In the genomic region with DNA sequence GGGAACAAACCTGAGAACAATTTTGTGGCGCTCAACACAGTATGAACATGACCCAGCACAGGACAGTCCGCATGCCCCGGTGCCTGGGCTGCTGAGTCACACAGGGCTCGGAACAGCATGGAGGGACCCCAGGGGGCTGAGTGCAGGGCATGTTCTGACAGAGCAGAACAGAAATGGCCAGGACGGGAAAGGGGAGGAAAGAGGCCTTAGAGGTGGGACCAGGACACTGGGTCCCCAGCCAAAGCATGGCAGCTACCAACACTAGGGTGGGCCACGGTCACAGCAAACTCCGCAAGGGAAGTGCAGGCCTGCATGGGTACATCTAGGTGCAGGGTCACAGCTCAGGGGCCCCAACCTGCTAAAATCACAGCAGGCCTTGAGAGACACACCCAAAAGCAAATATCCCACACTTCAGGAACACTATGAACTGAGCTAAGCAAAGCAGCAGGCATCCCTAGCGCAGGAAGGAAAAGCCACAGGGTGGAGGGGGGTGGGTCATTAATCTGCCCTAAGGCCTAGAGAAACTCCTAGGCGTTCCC, we compare ENCODE assay signal across 9 cellular contexts. TPM values are rescaled to one million over a fixed set of nuclear protein-coding genes. Genes with fewer than 3 reads are reported as not detected.
A peak's percentile ranks its signal among the peaks of the same experiment; 100 is the strongest.
DNase-seq lines count a peak whose midpoint lies in the region; FAIRE-seq and TF ChIP-seq lines count a peak whose summit lies in the region.
"Had no signal": no experiment of that assay in that cellular context is flagged by ENCODE, and none has a peak within 500 bp of the region (broad histone marks: within the 10 kb centered on the region; RNA-seq: fewer than 3 reads in every experiment).

No MANE protein-coding gene starts in this region.

- no peak overlapping the region for H3K56ac ChIP-seq in H1 (replicated peaks; ENCODE audit: insufficient read length, low read depth, low read length)

- no peak overlapping the region for H4K91ac ChIP-seq in H1 (replicated peaks; ENCODE audit: insufficient read length, low read length)

- H4K8ac ChIP-seq in H1 (ENCODE audit: extremely low read depth, insufficient read depth, low read length): no peak overlapping the region

- no peak overlapping the region for H3K27ac ChIP-seq in OCI-LY7 (ENCODE audit: low read depth, low read length, poor library complexity, severe bottlenecking)
- no peak overlapping the region for H3K27ac ChIP-seq in H1 (ENCODE audit: low read depth, low read length)
- peak overlapping the region in 1 of 8 donors; percentile 93 for H3K27ac ChIP-seq in spleen

- no peak for FAIRE-seq in H1 (lab: Jason Lieb, UNC)

- 0 out of 7 replicates have a peak overlapping the region, but pooled peaks of 1 of the 4 experiments have one; percentile 7 for H3K9ac ChIP-seq in H1 (replicated peaks in 1 of 4; ENCODE audit: extremely low read depth in 1 of 4, low read depth in 3 of 4, low read length in 3 of 4)

- H2AK5ac ChIP-seq in H1 (ENCODE audit: low read depth, low read length): peak overlapping the region; percentile 2; the same call in 1 of the 2 replicates

- H3K4ac ChIP-seq in H1 (replicated peaks; ENCODE audit: insufficient read length, low read depth, low read length): no peak overlapping the region

- no peak overlapping the region for H2BK20ac ChIP-seq in H1 (ENCODE audit: low read length)

- TF ChIP-seq CTCF in OCI-LY7 (conservative IDR thresholded peaks at IDR 0.05; ENCODE audit: low read length): no peak
- TF ChIP-seq CTCF in H1 (IDR thresholded peaks at IDR 0.05; ENCODE audit: control extremely low read depth in 1 of 3, insufficient read depth in 1 of 3, low read depth in 1 of 3, low read length in 3 of 3): no peak
- no peak for TF ChIP-seq CTCF in spleen (IDR thresholded peaks at IDR 0.05 in 8 of 11, conservative IDR thresholded peaks at IDR 0.05 in 3 of 11)

- H3K79me2 ChIP-seq in OCI-LY7 (ENCODE audit: insufficient read depth, low read depth, low read length) (peaks cover 10% of the 10 kb centered on the region; the same call in 1 of the 2 replicates), H1 (ENCODE audit: control insufficient read depth in 1 of 2, insufficient read depth in 2 of 2, low read length in 2 of 2) (no peaks in the 10 kb centered on the region)

- H3K36me3 ChIP-seq in OCI-LY7 (ENCODE audit: insufficient read depth, low read length) (peaks cover 19% of the 10 kb centered on the region), H1 (ENCODE audit: control insufficient read depth in 2 of 4, insufficient read depth in 4 of 4, low read length in 3 of 4) (no peaks in the 10 kb centered on the region; a peak in 3 of 8 replicates), spleen (peaks cover 0 to 46% (median 29%) of the 10 kb centered on the region in 6 donors)

- no peak overlapping the region for H3K23ac ChIP-seq in H1 (ENCODE audit: insufficient read length)

- H3K4me1 ChIP-seq in OCI-LY7 (ENCODE audit: insufficient read depth, low read length, poor library complexity, severe bottlenecking) (peaks cover 16% of the 10 kb centered on the region), H1 (replicated peaks in 1 of 4; ENCODE audit: control insufficient read depth in 3 of 4, insufficient read depth in 4 of 4, low read length in 3 of 4) (peaks cover 0 to 35% (median 25%) of the 10 kb centered on the region in 4 experiments; a peak in 6 of 7 replicates), spleen (peaks cover 19 to 55% (median 48%) of the 10 kb centered on the region in 6 donors)

- H4K20me1 ChIP-seq in OCI-LY7 (ENCODE audit: insufficient read depth, low read length) (no peaks in the 10 kb centered on the region), H1 (replicated peaks in 1 of 2; ENCODE audit: control insufficient read depth in 1 of 2, insufficient read depth in 2 of 2, low read length in 2 of 2) (peaks cover 6 to 20% of the 10 kb centered on the region in 2 experiments)

- peaks cover 26 to 47% (median 40%) of the 10 kb centered on the region in 4 experiments for H3K27me3 ChIP-seq in H1 (replicated peaks in 1 of 4; ENCODE audit: control insufficient read depth in 3 of 4, extremely low read depth in 1 of 4, insufficient read depth in 3 of 4, low read length in 3 of 4)
- no peaks in the 10 kb centered on the region for H3K27me3 ChIP-seq in spleen (replicated peaks in 1 of 7)
- H3K27me3 ChIP-seq: sigmoid colon had no signal

- H4K5ac ChIP-seq in H1 (ENCODE audit: insufficient read length, low read depth, low read length): no peak overlapping the region

- H3K4me2 ChIP-seq in OCI-LY7 (ENCODE audit: low read length) (peak overlapping the region; percentile 99), H1 (ENCODE audit: insufficient read depth in 1 of 2, low read depth in 2 of 2, low read length in 2 of 2) (peak overlapping the region; percentile 30 to 66; a peak in 2 of 4 replicates)

- H2AFZ ChIP-seq in OCI-LY7 (ENCODE audit: low read length) (no peak overlapping the region), H1 (ENCODE audit: low read length) (no peak overlapping the region)

- H3K9me3 ChIP-seq in OCI-LY7 (ENCODE audit: low read length) (no peaks in the 10 kb centered on the region), H1 (ENCODE audit: insufficient read depth in 2 of 2, low read depth in 1 of 2, low read length in 1 of 2) (no peaks in the 10 kb centered on the region), spleen (no peaks in the 10 kb centered on the region)
- H3K9me3 ChIP-seq: sigmoid colon had no signal

- H3K4me3 ChIP-seq in OCI-LY7 (ENCODE audit: low read depth, low read length, poor library complexity, severe bottlenecking): peak overlapping the region; percentile 90
- peak overlapping the region in 1 of 4 experiments; percentile 5; a peak in 1 of 8 replicates for H3K4me3 ChIP-seq in H1 (ENCODE audit: extremely low read depth in 1 of 4, insufficient read depth in 2 of 4, low read depth in 3 of 4, low read length in 4 of 4)
- H3K4me3 ChIP-seq in skeletal muscle cell (ENCODE audit: low read depth, low read length): peak overlapping the region; percentile 79
- H3K4me3 ChIP-seq in spleen: peak overlapping the region in 4 of 8 donors; percentile 68 to 93 (median 78)

- no peak for TF ChIP-seq EP300 in H1 (IDR thresholded peaks at IDR 0.05; ENCODE audit: borderline replicate concordance in 1 of 2, low read depth in 2 of 2, low read length in 2 of 2)

- no peaks in the 10 kb centered on the region for H3K9me2 ChIP-seq in OCI-LY7 (ENCODE audit: insufficient read depth, low read length)

- DNase-seq in NCI-H82 (lab: John Stamatoyannopoulos, UW) (peak; percentile 49), NCI-H82 treated with DMSO at 0.1 percent for 48 hours (lab: John Stamatoyannopoulos, UW; ENCODE audit: unreplicated experiment) (no peak), OCI-LY7 (ENCODE audit: low spot score) (no peak), H1 (ENCODE audit: low read depth in 1 of 2, low spot score in 2 of 2) (no peak), skeletal muscle cell (ENCODE audit: low read depth) (no peak), spleen (no peak), NOMO-1 (lab: John Stamatoyannopoulos, UW; ENCODE audit: unreplicated experiment in 2 of 2) (no peak), SKM-1 (lab: John Stamatoyannopoulos, UW; ENCODE audit: unreplicated experiment) (no peak)
- DNase-seq: sigmoid colon had no signal

- no peak overlapping the region for H2BK120ac ChIP-seq in H1 (replicated peaks; ENCODE audit: low read depth, low read length)

- peaks cover 5% of the 10 kb centered on the region; the same call in 1 of the 2 replicates for H3K23me2 ChIP-seq in H1 (ENCODE audit: low read depth, low read length)

- H3K18ac ChIP-seq in H1 (ENCODE audit: extremely low read depth, low read length): no peak overlapping the region

- TF ChIP-seq POLR2A in H1 (IDR thresholded peaks at IDR 0.05; ENCODE audit: control extremely low read depth in 1 of 2, low read depth in 2 of 2, low read length in 2 of 2) (no peak), spleen (IDR thresholded peaks at IDR 0.05) (no peak)

- H2BK5ac ChIP-seq in H1 (ENCODE audit: low read depth, low read length): no peak overlapping the region

- no TSS peak for BruUV-seq in OCI-LY7 (replicated peaks; lab: Mats Ljungman, UMichigan)

- no peak overlapping the region for H3K14ac ChIP-seq in H1 (ENCODE audit: insufficient read length)

- intact Hi-C loops in OCI-LY7 (cut with micrococcal nuclease; ENCODE audit: unreplicated experiment) (loop anchor here (2.0 kb wide), 1 partner anchor 55 kb away; no protein-coding TSS in a partner anchor), spleen (cut with DNase I; ENCODE audit: low total_unique reads) (no loop called here)

- no peaks in the 10 kb centered on the region for H3K79me1 ChIP-seq in H1 (ENCODE audit: low read depth, low read length)

- CTCF ChIA-PET in OCI-LY7 (lab: Charles Lee; ENCODE audit: unreplicated experiment) (interaction anchor here (0.6 kb wide), 1 partner anchor 1067 kb away, joined by 3 read pairs; no protein-coding TSS in a partner anchor), H1 (lab: Charles Lee; ENCODE audit: partially characterized antibody) (interaction anchor here (0.6 to 24.8 kb wide), 12 partner anchors 8 to 914 kb away, joined by 3 to 348 read pairs (median 8); a partner anchor contains a TSS)

- H2BK15ac ChIP-seq in H1 (ENCODE audit: low read length): no peak overlapping the region

- H2BK12ac ChIP-seq in H1 (ENCODE audit: low read depth, low read length): peak overlapping the region; percentile 55; the same call in 1 of the 2 replicates

- POLR2A ChIA-PET in OCI-LY7 (lab: Charles Lee): interaction anchor here (0.7 to 2.3 kb wide), 3 partner anchors 12 to 155 kb away, joined by 3 to 7 read pairs (median 4); no protein-coding TSS in a partner anchor
- POLR2A ChIA-PET in H1 (lab: Charles Lee; ENCODE audit: partially characterized antibody): interaction anchor here (0.8 to 2.0 kb wide), 2 partner anchors 12 to 44 kb away, joined by 3 to 8 read pairs; no protein-coding TSS in a partner anchor

- WGBS in H1 (ENCODE audit: extremely low coverage in 1 of 2, insufficient coverage in 1 of 2, insufficient read length in 1 of 2, insufficient replicate concordance in 2 of 2, low coverage in 1 of 2, low lambda C conversion rate in 2 of 2, missing lambda C conversion rate in 1 of 2), 2 experiments: 79% methylated on average over 9 of the region's 9 CpGs; no CpG with 5 or more reads in 1 of the 2 experiments
- 69 to 86% (median 81%) methylated on average over 9 of the region's 9 CpGs for WGBS in spleen, 5 donors

- TF ChIP-seq RAD21 in H1 (IDR thresholded peaks at IDR 0.05 in 1 of 2, conservative IDR thresholded peaks at IDR 0.05 in 1 of 2; ENCODE audit: low read depth in 2 of 2, low read length in 2 of 2): no peak

RNA-seq across cellular contexts. Expression of a gene that starts 5.6 kb away (rescaled TPM):
- 23.3 and 26.6 TPM in 2 replicates for total RNA-seq in OCI-LY7 (2014; rRNA removed; shearing (Covaris generic))
- total RNA-seq in OCI-LY7 (2022): 50.5 and 51.3 TPM in 2 replicates
- 44.0 and 45.8 TPM in 2 replicates for total RNA-seq in H1 (2021; fragmentation: NEBNext Ultra II Directional; extraction: Animal tissue kit (Norgen Biotek cat#: 25700))
- polyA plus RNA-seq in H1 (2011; rRNA removed): 45.8 and 65.7 TPM in 2 replicates
- 43.6 TPM for polyA plus RNA-seq in H1 (2011; cell fraction: cytosol; rRNA removed)
- 114 TPM for polyA plus RNA-seq in H1 (2011; cell fraction: nucleus; rRNA removed)
- polyA plus RNA-seq in H1 (2012, experiment 1 of 2): 25.6 to 53.4 TPM (median 41.9 TPM) in 4 replicates
- polyA plus RNA-seq in H1 (2012, experiment 2 of 2): 34.0 TPM
- 24.3 TPM for polyA plus RNA-seq in H1 (2013, experiment 1 of 2)
- polyA plus RNA-seq in H1 (2013, experiment 2 of 2): 24.7 TPM
- 45.8 and 49.4 TPM in 2 replicates for polyA minus RNA-seq in H1 (2011; rRNA and poly(A)+ RNA removed)
- polyA minus RNA-seq in H1 (2011; cell fraction: cytosol; rRNA and poly(A)+ RNA removed): 24.7 TPM
- polyA minus RNA-seq in H1 (2011; cell fraction: nucleus; rRNA and poly(A)+ RNA removed): 44.8 TPM
- total RNA-seq in spleen: 100 to 1,000 TPM in 3 of 7 donors, 10 to 100 TPM in 4; 75.8 to 120 (median 89.0) TPM
- 10 to 100 TPM; 29.9 to 52.1 (median 35.9) TPM for polyA plus RNA-seq in spleen

RNA-seq across cellular contexts. Expression of a gene that starts 42.7 kb away (rescaled TPM):
- total RNA-seq in OCI-LY7 (2014; rRNA removed; shearing (Covaris generic)): not detected in 2 replicates
- not detected in 2 replicates for total RNA-seq in OCI-LY7 (2022)
- 0.34 and 0.69 TPM in 2 replicates for total RNA-seq in H1 (2021; fragmentation: NEBNext Ultra II Directional; extraction: Animal tissue kit (Norgen Biotek cat#: 25700))
- polyA plus RNA-seq in H1 (2011; rRNA removed): 1.0 and 2.4 TPM in 2 replicates
- 0.85 TPM for polyA plus RNA-seq in H1 (2011; cell fraction: cytosol; rRNA removed)
- 2.1 TPM for polyA plus RNA-seq in H1 (2011; cell fraction: nucleus; rRNA removed)
- 0.40 to 1.2 TPM (median 0.82 TPM) in 4 replicates for polyA plus RNA-seq in H1 (2012, experiment 1 of 2)
- 0.54 TPM for polyA plus RNA-seq in H1 (2012, experiment 2 of 2)
- polyA plus RNA-seq in H1 (2013, experiment 1 of 2): 1.1 TPM
- 1.2 TPM for polyA plus RNA-seq in H1 (2013, experiment 2 of 2)
- polyA minus RNA-seq in H1 (2011; rRNA and poly(A)+ RNA removed): 0.47 TPM in 1 of 2 replicates, not detected in the other
- polyA minus RNA-seq in H1 (2011; cell fraction: cytosol; rRNA and poly(A)+ RNA removed): 1.2 TPM
- polyA minus RNA-seq in H1 (2011; cell fraction: nucleus; rRNA and poly(A)+ RNA removed): 2.0 TPM
- 1 to 10 TPM in 3 of 7 donors, under 1 TPM in 3, not detected in 1; 0.38 to 5.4 (median 0.93) TPM for total RNA-seq in spleen
- polyA plus RNA-seq in spleen: under 1 TPM; 0.14 to 0.45 (median 0.28) TPM

RNA-seq across cellular contexts. Expression of a gene that starts 51.5 kb away (rescaled TPM):
- 23.7 and 33.9 TPM in 2 replicates for total RNA-seq in OCI-LY7 (2014; rRNA removed; shearing (Covaris generic))
- 19.4 and 22.4 TPM in 2 replicates for total RNA-seq in OCI-LY7 (2022)
- 33.9 and 35.6 TPM in 2 replicates for total RNA-seq in H1 (2021; fragmentation: NEBNext Ultra II Directional; extraction: Animal tissue kit (Norgen Biotek cat#: 25700))
- polyA plus RNA-seq in H1 (2011; rRNA removed): 59.5 and 80.0 TPM in 2 replicates
- 67.1 TPM for polyA plus RNA-seq in H1 (2011; cell fraction: cytosol; rRNA removed)
- 40.9 TPM for polyA plus RNA-seq in H1 (2011; cell fraction: nucleus; rRNA removed)
- polyA plus RNA-seq in H1 (2012, experiment 1 of 2): 37.8 to 39.9 TPM (median 38.9 TPM) in 4 replicates
- polyA plus RNA-seq in H1 (2012, experiment 2 of 2): 48.3 TPM
- 28.9 TPM for polyA plus RNA-seq in H1 (2013, experiment 1 of 2)
- 29.1 TPM for polyA plus RNA-seq in H1 (2013, experiment 2 of 2)
- polyA minus RNA-seq in H1 (2011; rRNA and poly(A)+ RNA removed): 70.0 and 77.4 TPM in 2 replicates
- 20.9 TPM for polyA minus RNA-seq in H1 (2011; cell fraction: cytosol; rRNA and poly(A)+ RNA removed)
- polyA minus RNA-seq in H1 (2011; cell fraction: nucleus; rRNA and poly(A)+ RNA removed): 81.1 TPM
- total RNA-seq in spleen: 10 to 100 TPM in 2 of 7 donors, 1 to 10 TPM in 5; 4.2 to 16.7 (median 7.1) TPM
- 1 to 10 TPM; 3.2 to 8.2 (median 7.2) TPM for polyA plus RNA-seq in spleen
